In the genomic region with DNA sequence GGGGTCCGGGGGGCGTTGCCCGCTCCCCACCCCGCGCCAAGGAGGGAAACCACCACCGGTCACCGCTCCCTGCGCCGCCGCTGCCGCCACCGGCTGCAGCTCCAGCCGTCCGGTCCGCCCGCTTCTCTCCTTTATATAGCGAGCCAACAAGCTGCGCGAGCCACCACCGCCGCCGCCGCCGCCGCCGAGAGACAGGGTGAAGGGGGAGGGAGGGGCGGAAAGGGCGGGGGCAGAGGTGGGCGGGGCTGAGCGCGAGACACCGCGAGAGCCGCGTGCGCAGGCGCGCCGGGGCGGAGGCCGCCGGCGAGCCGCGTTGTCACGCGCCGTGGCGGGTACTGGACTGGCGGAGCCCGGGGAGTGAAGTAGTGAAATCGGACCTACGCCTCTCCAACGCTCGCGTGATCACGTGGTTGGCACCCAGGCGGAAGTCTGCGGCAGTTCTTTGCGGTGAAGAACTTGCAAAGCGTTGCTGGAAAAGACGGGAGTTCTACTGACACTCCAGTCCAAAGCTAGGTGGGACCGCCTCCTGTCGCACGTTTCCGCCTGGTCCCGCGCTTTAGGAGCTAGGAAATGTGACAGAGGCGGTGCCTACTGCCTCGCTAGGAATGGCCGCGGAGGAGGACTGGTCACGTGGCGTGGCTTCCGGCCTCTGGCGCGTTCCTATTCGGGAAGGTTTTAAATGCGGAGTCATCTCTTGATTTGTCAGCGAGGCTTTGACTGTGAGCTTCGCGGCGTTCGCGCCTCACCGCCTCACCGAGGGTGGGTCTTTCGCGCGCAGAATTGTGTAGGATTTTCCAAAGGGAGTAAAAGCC, we compare ENCODE assay signal across 8 cellular contexts. TPM values are rescaled to one million over a fixed set of nuclear protein-coding genes. Genes with fewer than 3 reads are reported as not detected.
DNase-seq lines count a peak whose midpoint lies in the region; ATAC-seq, FAIRE-seq and TF ChIP-seq lines count a peak whose summit lies in the region.

GTF2A1 (minus strand) TSS at position 193 of the 812 bp plus-strand sequence. CDS start 441 bp downstream, outside the sequence.

- peaks cover 0 to 3% of the 10 kb centered on the region in 2 experiments for H4K20me1 ChIP-seq in H1 (replicated peaks in 1 of 2; ENCODE audit: control insufficient read depth in 1 of 2, insufficient read depth in 2 of 2, low read length in 2 of 2)

- H3K27me3 ChIP-seq in H1 (replicated peaks in 1 of 4; ENCODE audit: control insufficient read depth in 3 of 4, extremely low read depth in 1 of 4, insufficient read depth in 3 of 4, low read length in 3 of 4): no peaks in the 10 kb centered on the region

- H3K18ac ChIP-seq in H1 (ENCODE audit: extremely low read depth, low read length): peak within 1 kb of the TSS; percentile 88

- no peaks in the 10 kb centered on the region for H3K9me3 ChIP-seq in H1 (ENCODE audit: insufficient read depth in 2 of 2, low read depth in 1 of 2, low read length in 1 of 2)

- H3K4me2 ChIP-seq in H1 (ENCODE audit: insufficient read depth in 1 of 2, low read depth in 2 of 2, low read length in 2 of 2): peak within 1 kb of the TSS; percentile 72 to 82

- H3K4me1 ChIP-seq in H1 (replicated peaks in 1 of 4; ENCODE audit: control insufficient read depth in 3 of 4, insufficient read depth in 4 of 4, low read length in 3 of 4): peaks cover 0 to 5% (median 0%) of the 10 kb centered on the region in 4 experiments; a peak in 4 of 7 replicates

- 2% methylated on average over 46 of the region's 90 CpGs; no CpG with 5 or more reads in 1 of the 2 experiments for WGBS in H1 (ENCODE audit: extremely low coverage in 1 of 2, insufficient coverage in 1 of 2, insufficient read length in 1 of 2, insufficient replicate concordance in 2 of 2, low coverage in 1 of 2, low lambda C conversion rate in 2 of 2, missing lambda C conversion rate in 1 of 2), 2 experiments

- H2BK20ac ChIP-seq in H1 (ENCODE audit: low read length): 0 out of 2 replicates have a peak within 1 kb of the TSS, but pooled peaks have one; percentile 5

- ATAC-seq in GM21367 (IDR thresholded peaks at IDR 0.05; ENCODE audit: unreplicated experiment) (peak; percentile 71), memory B cell (ENCODE audit: low read depth) (peak; percentile 70)

- H4K5ac ChIP-seq in H1 (ENCODE audit: insufficient read length, low read depth, low read length): peak within 1 kb of the TSS; percentile 86

- CTCF ChIA-PET in H1 (lab: Charles Lee; ENCODE audit: partially characterized antibody): interaction anchor here (0.8 to 1.5 kb wide), 4 partner anchors 46 to 232 kb away, joined by 3 to 5 read pairs (median 4); no protein-coding TSS in a partner anchor

- H4K8ac ChIP-seq in H1 (ENCODE audit: extremely low read depth, insufficient read depth, low read length): peak within 1 kb of the TSS; percentile 96; the same call in 1 of the 2 replicates

- peak within 1 kb of the TSS; percentile 99 for H3K27ac ChIP-seq in H1 (ENCODE audit: low read depth, low read length)

- peak within 1 kb of the TSS; percentile 95 for H2AFZ ChIP-seq in H1 (ENCODE audit: low read length)

- peak within 1 kb of the TSS; percentile 99 for H3K27ac Mint-ChIP-seq in memory B cell

- H2BK5ac ChIP-seq in H1 (ENCODE audit: low read depth, low read length): peak within 1 kb of the TSS; percentile 98

- peaks cover 2% of the 10 kb centered on the region for H3K36me3 Mint-ChIP-seq in memory B cell

- peak within 1 kb of the TSS; percentile 85 for H3K56ac ChIP-seq in H1 (replicated peaks; ENCODE audit: insufficient read length, low read depth, low read length)

- H3K4me3 Mint-ChIP-seq in memory B cell: peak within 1 kb of the TSS; percentile 95

- peak within 1 kb of the TSS; percentile 82 for H2BK120ac ChIP-seq in H1 (replicated peaks; ENCODE audit: low read depth, low read length)

- POLR2A ChIA-PET in H1 (lab: Charles Lee; ENCODE audit: partially characterized antibody): interaction anchor here (0.6 to 4.0 kb wide), 35 partner anchors 8 to 280 kb away, joined by 3 to 38 read pairs (median 4); no protein-coding TSS in a partner anchor

- peak in 1 of 2 experiments; percentile 59; a peak in 1 of 3 replicates for TF ChIP-seq EP300 in H1 (IDR thresholded peaks at IDR 0.05; ENCODE audit: borderline replicate concordance in 1 of 2, low read depth in 2 of 2, low read length in 2 of 2)

- H3K36me3 ChIP-seq in H1 (ENCODE audit: control insufficient read depth in 2 of 4, insufficient read depth in 4 of 4, low read length in 3 of 4): peaks cover 0 to 7% (median 1%) of the 10 kb centered on the region in 4 experiments; a peak in 2 of 8 replicates

- no peak within 1 kb of the TSS for H3K14ac ChIP-seq in H1 (ENCODE audit: insufficient read length)

- FAIRE-seq in HTR-8/SVneo (lab: Jason Lieb, UNC): peak; percentile 95
- no peak for FAIRE-seq in H1 (lab: Jason Lieb, UNC)

- H3K4me1 Mint-ChIP-seq in memory B cell: peaks cover 6% of the 10 kb centered on the region

- no peaks in the 10 kb centered on the region for H3K27me3 Mint-ChIP-seq in memory B cell

- TF ChIP-seq POLR2A in H1 (IDR thresholded peaks at IDR 0.05; ENCODE audit: control extremely low read depth in 1 of 2, low read depth in 2 of 2, low read length in 2 of 2): peak; percentile 92 to 99

- H3K9me3 Mint-ChIP-seq in memory B cell: no peaks in the 10 kb centered on the region

- peak within 1 kb of the TSS; percentile 95 for H2BK12ac ChIP-seq in H1 (ENCODE audit: low read depth, low read length)

- 0 out of 2 replicates have a peak within 1 kb of the TSS, but pooled peaks have one; percentile 90 for H2BK15ac ChIP-seq in H1 (ENCODE audit: low read length)

- peak within 1 kb of the TSS; percentile 90 to 98 (median 94) for H3K4me3 ChIP-seq in H1 (ENCODE audit: extremely low read depth in 1 of 4, insufficient read depth in 2 of 4, low read depth in 3 of 4, low read length in 4 of 4)

- peak within 1 kb of the TSS; percentile 53 for H4K91ac ChIP-seq in H1 (replicated peaks; ENCODE audit: insufficient read length, low read length)

- H2AK5ac ChIP-seq in H1 (ENCODE audit: low read depth, low read length): peak within 1 kb of the TSS; percentile 55; the same call in 1 of the 2 replicates

- no peaks in the 10 kb centered on the region for H3K79me1 ChIP-seq in H1 (ENCODE audit: low read depth, low read length)

- TF ChIP-seq CTCF in H1 (IDR thresholded peaks at IDR 0.05; ENCODE audit: control extremely low read depth in 1 of 3, insufficient read depth in 1 of 3, low read depth in 1 of 3, low read length in 3 of 3): no peak

- H3K23ac ChIP-seq in H1 (ENCODE audit: insufficient read length): no peak within 1 kb of the TSS

- TF ChIP-seq RAD21 in H1 (IDR thresholded peaks at IDR 0.05 in 1 of 2, conservative IDR thresholded peaks at IDR 0.05 in 1 of 2; ENCODE audit: low read depth in 2 of 2, low read length in 2 of 2): no peak

- H3K4ac ChIP-seq in H1 (replicated peaks; ENCODE audit: insufficient read length, low read depth, low read length): peak within 1 kb of the TSS; percentile 80

- H3K79me2 ChIP-seq in H1 (ENCODE audit: control insufficient read depth in 1 of 2, insufficient read depth in 2 of 2, low read length in 2 of 2): peaks cover 0 to 39% of the 10 kb centered on the region in 2 experiments; a peak in 3 of 4 replicates

- DNase-seq in COLO829 (ENCODE audit: low spot score): peak; percentile 84
- peak; percentile 90 for DNase-seq in HTR-8/SVneo (ENCODE audit: insufficient read length, low spot score)
- peak; percentile 96 for DNase-seq in NOMO-1 treated with dmso at 0.1 percent for 144 hours (lab: John Stamatoyannopoulos, UW; ENCODE audit: unreplicated experiment)
- peak; percentile 87 to 91 (median 90) for DNase-seq in activated CD8-positive, alpha-beta memory T cell treated with anti-CD3 and anti-CD28 coated beads for 48 hours (ENCODE audit: low read depth in 2 of 3, low spot score in 2 of 3)
- DNase-seq in H1 (ENCODE audit: low read depth in 1 of 2, low spot score in 2 of 2): peak; percentile 89 to 94
- peak; percentile 97 for DNase-seq in memory B cell (ENCODE audit: low spot score in 2 of 2)
- peak; percentile 82 for DNase-seq in stimulated activated CD8-positive, alpha-beta memory T cell treated with anti-CD3 and anti-CD28 coated beads, Interleukin-12 subunit alpha, Interleukin-12 subunit beta, amount 100 ng/mL, for 24 hours (ENCODE audit: extremely low read depth)

- H3K9ac ChIP-seq in H1 (replicated peaks in 1 of 4; ENCODE audit: extremely low read depth in 1 of 4, low read depth in 3 of 4, low read length in 3 of 4): peak within 1 kb of the TSS; percentile 93 to 98 (median 98)

- peaks cover 6% of the 10 kb centered on the region; the same call in 1 of the 2 replicates for H3K23me2 ChIP-seq in H1 (ENCODE audit: low read depth, low read length)

TF ChIP-seq in H1, 55 proteins besides CTCF, POLR2A, EP300 and RAD21 (continues in another document):
- TF ChIP-seq SAP30 (IDR thresholded peaks at IDR 0.05; ENCODE audit: insufficient read depth, insufficient replicate concordance, low read length): peak; percentile 31
- no peak for TF ChIP-seq RFX5 (IDR thresholded peaks at IDR 0.05; ENCODE audit: borderline replicate concordance, low read depth, low read length)
- no peak for TF ChIP-seq TCF12 (IDR thresholded peaks at IDR 0.05; ENCODE audit: low read depth, low read length)
- TF ChIP-seq SRF (IDR thresholded peaks at IDR 0.05; ENCODE audit: low read depth, low read length): no peak
- no peak for TF ChIP-seq CBX8 (IDR thresholded peaks at IDR 0.05; ENCODE audit: borderline replicate concordance, low read depth, low read length)
- no peak for TF ChIP-seq EZH2 (IDR thresholded peaks at IDR 0.05; ENCODE audit: low read depth, low read length, severe bottlenecking)
- TF ChIP-seq HDAC2 (IDR thresholded peaks at IDR 0.05; ENCODE audit: borderline replicate concordance in 1 of 2, low read depth in 2 of 2, low read length in 2 of 2): no peak
- peak; percentile 95 for TF ChIP-seq TBP (IDR thresholded peaks at IDR 0.05; ENCODE audit: low read depth, low read length)
- TF ChIP-seq RBBP5 (IDR thresholded peaks at IDR 0.05; ENCODE audit: borderline replicate concordance, low read depth, low read length): no peak
- peak; percentile 94 for TF ChIP-seq KDM4A (IDR thresholded peaks at IDR 0.05; ENCODE audit: low read depth, low read length, severe bottlenecking)
- no peak for TF ChIP-seq NANOG (IDR thresholded peaks at IDR 0.05; ENCODE audit: insufficient read depth, low read depth, low read length, poor library complexity, severe bottlenecking)
- TF ChIP-seq CEBPB (IDR thresholded peaks at IDR 0.05; ENCODE audit: low read depth, low read length): no peak
- peak; percentile 99 for TF ChIP-seq YY1 (IDR thresholded peaks at IDR 0.05; ENCODE audit: low read depth, low read length)

RNA-seq across cellular contexts. Expression of gene GTF2A1, which starts in this region (rescaled TPM):
- total RNA-seq in H1 (2021; fragmentation: NEBNext Ultra II Directional; extraction: Animal tissue kit (Norgen Biotek cat#: 25700)): 53.5 and 57.8 TPM in 2 replicates
- polyA plus RNA-seq in H1 (2011; rRNA removed): 16.7 and 24.1 TPM in 2 replicates
- 19.0 TPM for polyA plus RNA-seq in H1 (2011; cell fraction: cytosol; rRNA removed)
- polyA plus RNA-seq in H1 (2011; cell fraction: nucleus; rRNA removed): 24.4 TPM
- polyA plus RNA-seq in H1 (2012, experiment 1 of 2): 24.3 to 34.7 TPM (median 27.6 TPM) in 4 replicates
- 1.5 TPM for polyA plus RNA-seq in H1 (2012, experiment 2 of 2)
- 22.2 TPM for polyA plus RNA-seq in H1 (2013, experiment 1 of 2)
- 22.8 TPM for polyA plus RNA-seq in H1 (2013, experiment 2 of 2)
- polyA minus RNA-seq in H1 (2011; rRNA and poly(A)+ RNA removed): 100 and 129 TPM in 2 replicates
- polyA minus RNA-seq in H1 (2011; cell fraction: cytosol; rRNA and poly(A)+ RNA removed): 49.8 TPM
- 39.5 TPM for polyA minus RNA-seq in H1 (2011; cell fraction: nucleus; rRNA and poly(A)+ RNA removed)

Comparison
In these comparisons a context has a peak if more than half of its experiments do, and no peak if none do; other contexts are left out.
1. Peak in every context shown above with its lines: DNase-seq, ATAC-seq, H3K4me3 ChIP-seq and H3K27ac ChIP-seq.